In genomic region chr10:73991203-73991602, GRCh38 we compare ENCODE assay signal across 16 cellular contexts. TPM values are rescaled to one million over a fixed set of nuclear protein-coding genes. Genes with fewer than 3 reads are reported as not detected.
DNase-seq lines count a peak whose midpoint lies in the region; ATAC-seq, FAIRE-seq and TF ChIP-seq lines count a peak whose summit lies in the region.
"Had no signal": no experiment of that assay in that cellular context is flagged by ENCODE, and none has a peak within 500 bp of the region (broad histone marks: within the 10 kb centered on the region; RNA-seq: fewer than 3 reads in every experiment).

No MANE protein-coding gene starts in this region.

- no peak for TF ChIP-seq POLR2A in GM12891 (IDR thresholded peaks at IDR 0.05; ENCODE audit: low read depth, low read length)

- H3K27me3 Mint-ChIP-seq in activated naive CD4-positive, alpha-beta T cell treated with anti-CD3 and anti-CD28 coated beads, Interleukin-2, amount 10 ng/mL, durations not matched to agents 7 days and 5 days: peaks cover 8% of the 10 kb centered on the region
- no peaks in the 10 kb centered on the region for H3K27me3 Mint-ChIP-seq in activated naive CD8-positive, alpha-beta T cell treated with anti-CD3 and anti-CD28 coated beads, Interleukin-2, amount 50 U/mL, for 24 hours
- H3K27me3 Mint-ChIP-seq in stimulated activated memory B cell treated with anti-CD40 and anti-IgM and Interleukin-4, amounts not matched to agents 10 μg/mL and 1 μg/mL and 100 μg/mL, for 72 hours: no peaks in the 10 kb centered on the region

- no peak for DNase-seq in activated naive CD4-positive, alpha-beta T cell treated with anti-CD3 and anti-CD28 coated beads, Interleukin-2, amount 10 ng/mL, durations not matched to agents 7 days and 5 days
- no peak for DNase-seq in activated naive CD4-positive, alpha-beta T cell treated with Interleukin-2 at 50 U/mL for 16 hours
- DNase-seq in GM12891 (ENCODE audit: insufficient read length, low spot score) (no peak), NCI-H1048 (lab: John Stamatoyannopoulos, UW) (no peak)
- DNase-seq in activated naive CD8-positive, alpha-beta T cell treated with anti-CD3 and anti-CD28 coated beads, Interleukin-2, amount 50 U/mL, for 24 hours: no peak
- DNase-seq: foreskin fibroblast, IMR-90, mesendoderm, NCI-H1417, NCI-H2081 treated with DMSO at 0.1 percent for 48 hours, NCI-H345, NCI-H774 had no signal

- FAIRE-seq in GM12891 (lab: Jason Lieb, UNC): peak; percentile 33
- FAIRE-seq: urothelium cell line had no signal

- CTCF ChIA-PET in activated naive CD4-positive, alpha-beta T cell treated with anti-CD3 and anti-CD28 coated beads, Interleukin-2, amount 10 ng/mL, durations not matched to agents 7 days and 5 days (lab: Charles Lee): interaction anchor here (0.8 to 1.9 kb wide), 7 partner anchors 13 to 111 kb away, joined by 3 to 6 read pairs (median 4); no protein-coding TSS in a partner anchor

- peak overlapping the region; percentile 80 for H3K27ac Mint-ChIP-seq in activated naive CD4-positive, alpha-beta T cell treated with anti-CD3 and anti-CD28 coated beads, Interleukin-2, amount 10 ng/mL, durations not matched to agents 7 days and 5 days
- peak overlapping the region; percentile 82 for H3K27ac Mint-ChIP-seq in activated naive CD8-positive, alpha-beta T cell treated with anti-CD3 and anti-CD28 coated beads, Interleukin-2, amount 50 U/mL, for 24 hours
- peak overlapping the region; percentile 77 for H3K27ac Mint-ChIP-seq in stimulated activated memory B cell treated with anti-CD40 and anti-IgM and Interleukin-4, amounts not matched to agents 10 μg/mL and 1 μg/mL and 100 μg/mL, for 72 hours

- H3K36me3 Mint-ChIP-seq in activated naive CD4-positive, alpha-beta T cell treated with anti-CD3 and anti-CD28 coated beads, Interleukin-2, amount 10 ng/mL, durations not matched to agents 7 days and 5 days: peaks cover 17% of the 10 kb centered on the region
- no peaks in the 10 kb centered on the region for H3K36me3 Mint-ChIP-seq in activated naive CD8-positive, alpha-beta T cell treated with anti-CD3 and anti-CD28 coated beads, Interleukin-2, amount 50 U/mL, for 24 hours (ENCODE audit: low read depth)
- no peaks in the 10 kb centered on the region for H3K36me3 Mint-ChIP-seq in stimulated activated memory B cell treated with anti-CD40 and anti-IgM and Interleukin-4, amounts not matched to agents 10 μg/mL and 1 μg/mL and 100 μg/mL, for 72 hours

- peak overlapping the region; percentile 0 for H3K4me3 Mint-ChIP-seq in activated naive CD4-positive, alpha-beta T cell treated with anti-CD3 and anti-CD28 coated beads, Interleukin-2, amount 10 ng/mL, durations not matched to agents 7 days and 5 days
- peak overlapping the region; percentile 32 for H3K4me3 Mint-ChIP-seq in activated naive CD8-positive, alpha-beta T cell treated with anti-CD3 and anti-CD28 coated beads, Interleukin-2, amount 50 U/mL, for 24 hours
- H3K4me3 Mint-ChIP-seq in stimulated activated memory B cell treated with anti-CD40 and anti-IgM and Interleukin-4, amounts not matched to agents 10 μg/mL and 1 μg/mL and 100 μg/mL, for 72 hours: no peak overlapping the region

- H3K4me1 Mint-ChIP-seq in activated naive CD4-positive, alpha-beta T cell treated with anti-CD3 and anti-CD28 coated beads, Interleukin-2, amount 10 ng/mL, durations not matched to agents 7 days and 5 days: peaks cover 57% of the 10 kb centered on the region
- H3K4me1 Mint-ChIP-seq in activated naive CD8-positive, alpha-beta T cell treated with anti-CD3 and anti-CD28 coated beads, Interleukin-2, amount 50 U/mL, for 24 hours: peaks cover 36% of the 10 kb centered on the region
- H3K4me1 Mint-ChIP-seq in stimulated activated memory B cell treated with anti-CD40 and anti-IgM and Interleukin-4, amounts not matched to agents 10 μg/mL and 1 μg/mL and 100 μg/mL, for 72 hours: peaks cover 41% of the 10 kb centered on the region

- peaks cover 7% of the 10 kb centered on the region for H3K9me3 Mint-ChIP-seq in activated naive CD4-positive, alpha-beta T cell treated with anti-CD3 and anti-CD28 coated beads, Interleukin-2, amount 10 ng/mL, durations not matched to agents 7 days and 5 days
- no peaks in the 10 kb centered on the region for H3K9me3 Mint-ChIP-seq in activated naive CD8-positive, alpha-beta T cell treated with anti-CD3 and anti-CD28 coated beads, Interleukin-2, amount 50 U/mL, for 24 hours
- peaks cover 3% of the 10 kb centered on the region for H3K9me3 Mint-ChIP-seq in stimulated activated memory B cell treated with anti-CD40 and anti-IgM and Interleukin-4, amounts not matched to agents 10 μg/mL and 1 μg/mL and 100 μg/mL, for 72 hours

- ATAC-seq in activated naive CD8-positive, alpha-beta T cell treated with anti-CD3 and anti-CD28 coated beads, Interleukin-2, amount 50 U/mL, for 24 hours: no peak
- ATAC-seq in stimulated activated memory B cell treated with anti-CD40 and anti-IgM and Interleukin-4, amounts not matched to agents 10 μg/mL and 1 μg/mL and 100 μg/mL, for 72 hours: no peak
- no peak for ATAC-seq in GM18858 (IDR thresholded peaks at IDR 0.05; ENCODE audit: unreplicated experiment)
- ATAC-seq: SK-N-SH treated with all-trans-retinoic acid at 6 μM for 48 hours had no signal

TF ChIP-seq in GM12891, 5 proteins besides CTCF, POLR2A, EP300 and RAD21:
- TF ChIP-seq POU2F2 (IDR thresholded peaks at IDR 0.05; ENCODE audit: low read depth, low read length): no peak
- no peak for TF ChIP-seq TAF1 (IDR thresholded peaks at IDR 0.05; ENCODE audit: low read depth, low read length)
- no peak for TF ChIP-seq POLR2AphosphoS5 (IDR thresholded peaks at IDR 0.05; ENCODE audit: low read depth, low read length)
- TF ChIP-seq PAX5 (IDR thresholded peaks at IDR 0.05; ENCODE audit: insufficient read depth, low read length, severe bottlenecking): no peak
- TF ChIP-seq SPI1 (IDR thresholded peaks at IDR 0.05; ENCODE audit: low read depth, low read length): no peak

RNA-seq across cellular contexts. Expression of gene VCL, which starts 6.7 kb away (rescaled TPM):
- 8.7 TPM for polyA plus RNA-seq in GM12891 (2012; ENCODE audit: low read depth, missing spikeins)
